ENCODE assay signal across 8 cellular contexts in genomic region chr10:24920907-24921881, GRCh38. TPM values are rescaled to one million over a fixed set of nuclear protein-coding genes. Genes with fewer than 3 reads are reported as not detected.
DNase-seq lines count a peak whose midpoint lies in the region; TF ChIP-seq lines count a peak whose summit lies in the region.

No MANE protein-coding gene starts in this region.

- peaks cover 13 to 42% (median 22%) of the 10 kb centered on the region in 3 experiments for H3K36me3 Mint-ChIP-seq in H9 (ENCODE audit: insufficient read depth in 1 of 3, low read depth in 3 of 3)

- H2BK5ac ChIP-seq in H9 (ENCODE audit: insufficient read length, low read length): no peak overlapping the region

- no peak for TF ChIP-seq CTCF in H9 (conservative IDR thresholded peaks at IDR 0.05)

- no peak overlapping the region for H3K4me3 Mint-ChIP-seq in H9

- H2BK20ac ChIP-seq in H9 (ENCODE audit: low read depth, low read length, poor library complexity, severe bottlenecking): no peak overlapping the region

- peaks cover 8 to 9% of the 10 kb centered on the region in 2 experiments for H3K4me1 Mint-ChIP-seq in H9

- H4K8ac ChIP-seq in H9 (replicated peaks; ENCODE audit: insufficient read length, low read depth, low read length): no peak overlapping the region

- H3K9ac ChIP-seq in H9 (ENCODE audit: extremely low read depth, insufficient read length, low read length): no peak overlapping the region

- peaks cover 4% of the 10 kb centered on the region; the same call in 1 of the 2 replicates for H3K4me1 ChIP-seq in H9 (ENCODE audit: insufficient read depth, low read length)

- no peak overlapping the region for H3K4ac ChIP-seq in H9 (ENCODE audit: low read depth, low read length)

- H2BK15ac ChIP-seq in H9 (ENCODE audit: low read depth, low read length): no peak overlapping the region

- no peak overlapping the region for H3K56ac ChIP-seq in H9 (ENCODE audit: insufficient read length, low read depth, low read length)

- no peak overlapping the region for H3K4me2 ChIP-seq in H9 (ENCODE audit: insufficient read depth, insufficient read length, low read length)

- H3K79me1 ChIP-seq in H9 (ENCODE audit: insufficient read depth, low read depth, low read length, poor library complexity, severe bottlenecking): peaks cover 3% of the 10 kb centered on the region

- H3K18ac ChIP-seq in H9 (ENCODE audit: insufficient read length, low read depth, low read length): no peak overlapping the region

- H3K27me3 Mint-ChIP-seq in H9 (ENCODE audit: low read depth): no peaks in the 10 kb centered on the region

- H3T11ph ChIP-seq in H9 (ENCODE audit: low read length): no peak overlapping the region

- no peaks in the 10 kb centered on the region for H4K20me1 ChIP-seq in H9 (ENCODE audit: control insufficient read depth, insufficient read depth, insufficient read length)

- peak overlapping the region; percentile 53 to 90 (median 81); a peak in 6 of 7 replicates for H3K27ac Mint-ChIP-seq in H9

- no peak overlapping the region for H3K14ac ChIP-seq in H9 (ENCODE audit: insufficient read depth, low read length)

- no peak overlapping the region for H2BK120ac ChIP-seq in H9 (ENCODE audit: low read depth, low read length, poor library complexity, severe bottlenecking)

- no peak overlapping the region for H3K27ac ChIP-seq in H9 (ENCODE audit: insufficient read length, low read depth, low read length)

- no peaks in the 10 kb centered on the region for H3K9me3 ChIP-seq in H9 (ENCODE audit: control insufficient read depth, low read depth, low read length)

- no peak overlapping the region for H4K91ac ChIP-seq in H9 (ENCODE audit: insufficient read length, low read depth, low read length)

- peak overlapping the region; percentile 62 for H2AFZ ChIP-seq in H9 (ENCODE audit: low read length)

- no peaks in the 10 kb centered on the region for H3K23me2 ChIP-seq in H9 (ENCODE audit: insufficient read length, low read depth, low read length, poor library complexity, severe bottlenecking)

- H2AK5ac ChIP-seq in H9 (ENCODE audit: insufficient read length, low read length): no peak overlapping the region

- H2BK12ac ChIP-seq in H9 (ENCODE audit: insufficient read length, low read depth, low read length): no peak overlapping the region

- no peak overlapping the region for H3K23ac ChIP-seq in H9 (ENCODE audit: insufficient read length, low read depth, low read length)

- peaks cover 20 to 28% of the 10 kb centered on the region in 2 experiments for H3K9me3 Mint-ChIP-seq in H9

- no peaks in the 10 kb centered on the region for H3K79me2 ChIP-seq in H9 (ENCODE audit: insufficient read depth, low read length)

- no peak overlapping the region for H4K5ac ChIP-seq in H9 (ENCODE audit: insufficient read length, low read depth, low read length)

- no CpG with 5 or more reads among the region's 7 CpGs for WGBS in H9 (ENCODE audit: extremely low coverage, insufficient read length, low lambda C conversion rate)

- no peaks in the 10 kb centered on the region for H3K27me3 ChIP-seq in H9 (ENCODE audit: insufficient read depth, low read length)

- DNase-seq in GF-D8 (lab: John Stamatoyannopoulos, UW): peak; percentile 29
- peak; percentile 31 for DNase-seq in H9
- peak; percentile 65 for DNase-seq in NCI-H460 (ENCODE audit: extremely low read depth, low read depth)
- peak; percentile 92 for DNase-seq in amniotic epithelial cell (ENCODE audit: low read depth)
- peak; percentile 29 for DNase-seq in iPS-NIHi11 (ENCODE audit: low spot score)
- DNase-seq in stimulated activated CD4-positive, alpha-beta T cell treated with anti-CD3 and anti-CD28 coated beads, Interleukin-12 subunit alpha, Interleukin-12 subunit beta, amount 100 ng/mL, for 48 hours (ENCODE audit: low read depth in 2 of 3, low spot score in 1 of 3): peak; percentile 61 to 71 (median 70)
- DNase-seq in SIG-M5 (lab: John Stamatoyannopoulos, UW): no peak
- no peak for DNase-seq in cerebellum (ENCODE audit: low spot score)

RNA-seq across cellular contexts. Expression of gene PRTFDC1, which starts 31.2 kb away (rescaled TPM):
- total RNA-seq in H9 (2021) (6.8 and 7.5 TPM in 2 replicates), cerebellum (24.3 TPM)
- 19.1 and 20.8 TPM in 2 replicates for total RNA-seq in NCI-H460 (2014; rRNA removed; shearing (Covaris generic))
- polyA plus RNA-seq in NCI-H460 (2014; cell fraction: nucleus; rRNA removed): 15.4 and 16.9 TPM in 2 replicates

Comparison
In these comparisons a context has a peak if more than half of its experiments do, and no peak if none do; other contexts are left out.
1. DNase-seq: peak in GF-D8 (single experiment), H9 (single experiment), NCI-H460 (single experiment), amniotic epithelial cell (single experiment), iPS-NIHi11 (single experiment) and stimulated activated CD4-positive, alpha-beta T cell treated with anti-CD3 and anti-CD28 coated beads, Interleukin-12 subunit alpha, Interleukin-12 subunit beta, amount 100 ng/mL, for 48 hours (3 of 3); none in SIG-M5 (single experiment) and cerebellum (single experiment).